Comparison of ENCODE assay signal across 18 cellular contexts in genomic region chr5:174338204-174339010, GRCh38.
DNase-seq lines count a peak whose midpoint lies in the region; ATAC-seq and TF ChIP-seq lines count a peak whose summit lies in the region.
"Had no signal": no experiment of that assay in that cellular context is flagged by ENCODE, and none has a peak within 500 bp of the region (broad histone marks: within the 10 kb centered on the region; RNA-seq: fewer than 3 reads in every experiment).

No MANE protein-coding gene starts in this region.

- H3K27me3 ChIP-seq in adipocyte (replicated peaks; ENCODE audit: control insufficient read depth, insufficient read depth, low read length) (peaks cover 12% of the 10 kb centered on the region), body of pancreas (no peaks in the 10 kb centered on the region)
- H3K27me3 ChIP-seq: Peyer's patch had no signal

- H3K9me3 Mint-ChIP-seq in activated CD4-positive, alpha-beta T cell treated with anti-CD3 and anti-CD28 coated beads for 36 hours (ENCODE audit: low read depth): no peaks in the 10 kb centered on the region
- H3K9me3 Mint-ChIP-seq in natural killer cell: no peaks in the 10 kb centered on the region
- H3K9me3 Mint-ChIP-seq: immature natural killer cell; T-helper 1 cell treated with Interleukin-12 subunit alpha and Interleukin-12 subunit beta and Interleukin-4 antibody, amounts not matched to agents 30 μg/mL and 1 μg/mL, for 36 hours had no signal

- no peak overlapping the region for H3K4me3 Mint-ChIP-seq in activated CD4-positive, alpha-beta T cell treated with anti-CD3 and anti-CD28 coated beads for 36 hours
- no peak overlapping the region for H3K4me3 Mint-ChIP-seq in natural killer cell
- H3K4me3 Mint-ChIP-seq: immature natural killer cell; T-helper 1 cell treated with Interleukin-12 subunit alpha and Interleukin-12 subunit beta and Interleukin-4 antibody, amounts not matched to agents 30 μg/mL and 1 μg/mL, for 36 hours had no signal

- H3K27ac Mint-ChIP-seq in activated CD4-positive, alpha-beta T cell treated with anti-CD3 and anti-CD28 coated beads for 36 hours: no peak overlapping the region
- no peak overlapping the region for H3K27ac Mint-ChIP-seq in natural killer cell
- H3K27ac Mint-ChIP-seq: immature natural killer cell; T-helper 1 cell treated with Interleukin-12 subunit alpha and Interleukin-12 subunit beta and Interleukin-4 antibody, amounts not matched to agents 30 μg/mL and 1 μg/mL, for 36 hours had no signal

- ATAC-seq in activated CD4-positive, alpha-beta T cell treated with anti-CD3 and anti-CD28 coated beads for 36 hours: no peak
- ATAC-seq in natural killer cell (no peak), body of pancreas (no peak)
- ATAC-seq: activated CD4-positive, CD25-positive, alpha-beta regulatory T cell treated with anti-CD3 and anti-CD28 coated beads, Interleukin-2, amount 50 U/mL, for 24 hours; psoas muscle had no signal

- H3K4me1 ChIP-seq in adipocyte (ENCODE audit: control insufficient read depth, insufficient read depth, low read length) (peaks cover 15% of the 10 kb centered on the region), body of pancreas (no peaks in the 10 kb centered on the region)
- H3K4me1 ChIP-seq: Peyer's patch, psoas muscle had no signal

- H3K9me3 ChIP-seq in adipocyte (ENCODE audit: control insufficient read depth, low read length): no peaks in the 10 kb centered on the region
- no peaks in the 10 kb centered on the region for H3K9me3 ChIP-seq in body of pancreas
- H3K9me3 ChIP-seq: Peyer's patch, psoas muscle, tibial nerve had no signal

- peaks cover 20% of the 10 kb centered on the region for H3K27me3 Mint-ChIP-seq in activated CD4-positive, alpha-beta T cell treated with anti-CD3 and anti-CD28 coated beads for 36 hours
- peaks cover 21 to 31% of the 10 kb centered on the region in 2 donors for H3K27me3 Mint-ChIP-seq in natural killer cell (ENCODE audit: low read depth in 2 of 2)

- POLR2A ChIA-PET in HEK293T (lab: Yijun Ruan, JAX): interaction anchor here (0.8 to 4.4 kb wide), 13 partner anchors 8 to 165 kb away, joined by 3 to 19 read pairs (median 5); no protein-coding TSS in a partner anchor
- POLR2A ChIA-PET in activated CD4-positive, alpha-beta T cell treated with anti-CD3 and anti-CD28 coated beads for 36 hours (lab: Charles Lee): no interaction called here

- H3K4me3 ChIP-seq in adipocyte (ENCODE audit: low read length) (no peak overlapping the region), body of pancreas (no peak overlapping the region)
- H3K4me3 ChIP-seq: Peyer's patch, psoas muscle, tibial nerve had no signal

- TF ChIP-seq POLR2A in body of pancreas (IDR thresholded peaks at IDR 0.05): no peak

- CTCF ChIA-PET in HEK293T (lab: Yijun Ruan, JAX): interaction anchor here (0.7 to 1.8 kb wide), 6 partner anchors 10 to 765 kb away, joined by 3 to 6 read pairs (median 3); no protein-coding TSS in a partner anchor
- CTCF ChIA-PET in activated CD4-positive, alpha-beta T cell treated with anti-CD3 and anti-CD28 coated beads for 36 hours (lab: Charles Lee): no interaction called here

- peak; percentile 89 for DNase-seq in A172 (ENCODE audit: low spot score)
- DNase-seq in HEK293T (ENCODE audit: extremely low spot score): peak; percentile 66
- DNase-seq in adipocyte (ENCODE audit: low read depth): peak; percentile 53
- DNase-seq in left kidney (ENCODE audit: low read depth, low spot score): peak; percentile 50
- no peak for DNase-seq in GM20000 (ENCODE audit: low spot score)
- DNase-seq in activated CD4-positive, alpha-beta T cell treated with anti-CD3 and anti-CD28 coated beads for 36 hours: no peak
- DNase-seq in natural killer cell: no peak
- DNase-seq in body of pancreas: no peak
- DNase-seq: activated naive CD4-positive, alpha-beta T cell treated with Interleukin-2 at 50 U/mL for 16 hours; COR-L47; immature natural killer cell; NCI-H526 treated with DMSO at 0.1 percent for 48 hours; Peyer's patch; psoas muscle; stimulated activated CD4-positive, alpha-beta T cell treated with anti-CD3 and anti-CD28 coated beads, Interleukin-2, amount 100 ng/mL, for 24 hours had no signal

- intact Hi-C loops in activated CD4-positive, alpha-beta T cell treated with anti-CD3 and anti-CD28 coated beads for 36 hours (cut with DNase I, micrococcal nuclease): no loop called here
- intact Hi-C loops in natural killer cell (cut with micrococcal nuclease): no loop called here
- intact Hi-C loops in body of pancreas (cut with DNase I): no loop called here

- H3K27ac ChIP-seq in body of pancreas: no peak overlapping the region
- H3K27ac ChIP-seq: Peyer's patch, psoas muscle, tibial nerve had no signal

- TF ChIP-seq CTCF in GM20000 (IDR thresholded peaks at IDR 0.05; ENCODE audit: extremely low read depth, missing control alignments) (no peak), natural killer cell (IDR thresholded peaks at IDR 0.05) (no peak), body of pancreas (IDR thresholded peaks at IDR 0.05) (no peak)

- 33 to 37% methylated on average over 12 of the region's 12 CpGs for WGBS in body of pancreas, 2 donors

- H3K36me3 ChIP-seq in adipocyte (ENCODE audit: control insufficient read depth, insufficient read depth, low read length, severe bottlenecking) (no peaks in the 10 kb centered on the region), body of pancreas (replicated peaks in 1 of 2; ENCODE audit: insufficient read depth in 1 of 2, low read depth in 2 of 2) (no peaks in the 10 kb centered on the region)
- H3K36me3 ChIP-seq: Peyer's patch, tibial nerve had no signal

- H3K36me3 Mint-ChIP-seq in activated CD4-positive, alpha-beta T cell treated with anti-CD3 and anti-CD28 coated beads for 36 hours (ENCODE audit: low read depth): no peaks in the 10 kb centered on the region
- H3K36me3 Mint-ChIP-seq in natural killer cell: no peaks in the 10 kb centered on the region
- H3K36me3 Mint-ChIP-seq: immature natural killer cell had no signal

- H3K9ac ChIP-seq in adipocyte (ENCODE audit: low read length): no peak overlapping the region

- H3K4me1 Mint-ChIP-seq in activated CD4-positive, alpha-beta T cell treated with anti-CD3 and anti-CD28 coated beads for 36 hours: no peaks in the 10 kb centered on the region
- no peaks in the 10 kb centered on the region for H3K4me1 Mint-ChIP-seq in natural killer cell
- H3K4me1 Mint-ChIP-seq: immature natural killer cell had no signal

TF ChIP-seq in HEK293T, 16 proteins besides CTCF, POLR2A, EP300 and RAD21:
- TF ChIP-seq FOXK2 (IDR thresholded peaks at IDR 0.05): no peak
- TF ChIP-seq FOXM1 (IDR thresholded peaks at IDR 0.05; ENCODE audit: borderline replicate concordance): no peak
- TF ChIP-seq ELF4 (IDR thresholded peaks at IDR 0.05): no peak
- TF ChIP-seq ZNF384 (IDR thresholded peaks at IDR 0.05): no peak
- no peak for TF ChIP-seq FOXA1 (IDR thresholded peaks at IDR 0.05)
- TF ChIP-seq TARDBP (IDR thresholded peaks at IDR 0.05): no peak
- no peak for TF ChIP-seq BHLHE40 (IDR thresholded peaks at IDR 0.05; ENCODE audit: borderline replicate concordance)
- TF ChIP-seq PKNOX1 (IDR thresholded peaks at IDR 0.05): no peak
- no peak for TF ChIP-seq SUZ12 (IDR thresholded peaks at IDR 0.05)
- TF ChIP-seq HDGF (IDR thresholded peaks at IDR 0.05; ENCODE audit: borderline replicate concordance): no peak
- TF ChIP-seq ARNT (IDR thresholded peaks at IDR 0.05): no peak
- no peak for TF ChIP-seq SP1 (IDR thresholded peaks at IDR 0.05)
- TF ChIP-seq L3MBTL2 (conservative IDR thresholded peaks at IDR 0.05): no peak
- TF ChIP-seq LEF1 (IDR thresholded peaks at IDR 0.05; ENCODE audit: borderline replicate concordance): no peak
- TF ChIP-seq CTBP1 (IDR thresholded peaks at IDR 0.05; ENCODE audit: borderline replicate concordance): no peak
- TF ChIP-seq NFRKB (IDR thresholded peaks at IDR 0.05): no peak

Comparison
In these comparisons a context has a peak if more than half of its experiments do, and no peak if none do; other contexts are left out.
1. DNase-seq: peak in A172 (single experiment), HEK293T (single experiment), adipocyte (single experiment) and left kidney (single experiment); none in GM20000 (single experiment), activated CD4-positive, alpha-beta T cell treated with anti-CD3 and anti-CD28 coated beads for 36 hours (single experiment), natural killer cell (single experiment) and body of pancreas (0 of 4).